In genomic region chr2:188788621-188789020, GRCh38 we compare ENCODE assay signal across 11 cellular contexts.
DNase-seq lines count a peak whose midpoint lies in the region; ATAC-seq and TF ChIP-seq lines count a peak whose summit lies in the region.
"Had no signal": no experiment of that assay in that cellular context is flagged by ENCODE, and none has a peak within 500 bp of the region (broad histone marks: within the 10 kb centered on the region; RNA-seq: fewer than 3 reads in every experiment).

No MANE protein-coding gene starts in this region.

- ATAC-seq in omental fat pad (ENCODE audit: low FRiP score) (peak; percentile 55), HG03045 (IDR thresholded peaks at IDR 0.05; ENCODE audit: unreplicated experiment) (no peak), GM21360 (IDR thresholded peaks at IDR 0.05; ENCODE audit: unreplicated experiment) (no peak)

- DNase-seq in AG10803 (ENCODE audit: low read depth) (peak; percentile 88), RKO (ENCODE audit: low spot score) (peak; percentile 66), fibroblast of peridontal ligament (ENCODE audit: extremely low read depth) (peak; percentile 94), omental fat pad (ENCODE audit: low spot score) (peak; percentile 53), cerebellum (ENCODE audit: low spot score) (no peak), NCI-H1436 (lab: John Stamatoyannopoulos, UW) (no peak)
- DNase-seq: stimulated activated naive CD4-positive, alpha-beta T cell treated with Interleukin-2 at 50 U/mL for 16 hours; T-helper 1 cell had no signal

- peak overlapping the region; percentile 7; the same call in 1 of the 2 replicates for H3K4me3 ChIP-seq in AG10803 (ENCODE audit: low read length)
- H3K4me3 ChIP-seq: BLaER1 treated with 17β-estradiol and CSF1 and Interleukin-3, amounts not matched to agents 10 nM and 100 nM had no signal

- TF ChIP-seq CTCF in AG10803 (conservative IDR thresholded peaks at IDR 0.05; ENCODE audit: low read length) (no peak), omental fat pad (IDR thresholded peaks at IDR 0.05) (no peak)

Comparison
In these comparisons a context has a peak if more than half of its experiments do, and no peak if none do; other contexts are left out.
1. DNase-seq: peak in AG10803 (single experiment), RKO (single experiment), fibroblast of peridontal ligament (single experiment) and omental fat pad (single experiment); none in cerebellum (single experiment) and NCI-H1436 (single experiment).